ENCODE assay signal across 19 cellular contexts in the genomic region with DNA sequence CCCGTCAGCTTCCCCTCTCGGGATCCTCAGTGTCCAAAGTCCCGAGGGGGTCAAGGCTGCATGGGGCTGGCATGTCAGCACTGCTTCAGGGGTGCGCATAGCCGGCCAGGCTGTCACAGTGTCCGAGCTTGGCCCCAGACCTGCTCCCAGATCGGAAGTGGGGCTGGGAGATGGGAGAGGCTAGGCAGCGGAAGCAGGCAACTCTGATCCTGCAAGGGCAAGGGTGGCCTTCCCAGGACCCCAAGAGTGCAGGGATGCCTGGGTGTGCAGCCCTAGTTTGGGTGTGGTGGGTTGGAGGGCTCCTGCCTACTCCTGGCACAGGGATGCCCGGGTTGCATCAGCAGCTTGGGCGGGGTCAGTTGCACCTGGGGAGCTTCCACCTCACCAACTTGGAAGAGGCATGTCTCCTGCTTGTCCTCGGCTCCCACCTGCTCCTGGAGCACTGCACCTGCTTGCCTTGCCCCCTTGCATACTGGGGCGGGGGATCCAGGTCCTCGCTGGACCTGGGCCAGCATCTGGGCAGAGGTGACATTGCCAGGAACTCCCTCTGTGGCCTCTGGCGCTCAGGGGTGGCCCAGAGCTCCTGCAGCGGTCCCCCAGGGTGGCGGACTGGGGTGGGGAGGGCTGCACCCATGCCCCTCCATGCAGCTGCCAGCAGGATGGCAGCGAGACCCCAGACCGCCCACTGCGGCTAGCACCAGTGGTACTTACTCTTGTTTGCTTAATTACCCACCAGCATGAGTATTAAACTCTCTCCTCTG. TPM values are rescaled to one million over a fixed set of nuclear protein-coding genes. Genes with fewer than 3 reads are reported as not detected.
A peak's percentile ranks its signal among the peaks of the same experiment; 100 is the strongest.
DNase-seq lines count a peak whose midpoint lies in the region; ATAC-seq and TF ChIP-seq lines count a peak whose summit lies in the region.
"Had no signal": no experiment of that assay in that cellular context is flagged by ENCODE, and none has a peak within 500 bp of the region (broad histone marks: within the 10 kb centered on the region; RNA-seq: fewer than 3 reads in every experiment).

No MANE protein-coding gene starts in this region.

- no peaks in the 10 kb centered on the region for H3K4me1 ChIP-seq in uterus
- H3K4me1 ChIP-seq: BLaER1 treated with 17β-estradiol and CSF1 and Interleukin-3, amounts not matched to agents 10 nM and 100 nM; HAP-1 had no signal

- H3K4me1 Mint-ChIP-seq in stimulated activated naive CD8-positive, alpha-beta T cell treated with anti-CD3 and anti-CD28 coated beads, Interleukin-15, amount 100 ng/mL, for 72 hours = no peaks in the 10 kb centered on the region
- H3K4me1 Mint-ChIP-seq in chondrocyte (ENCODE audit: low read depth) = no peaks in the 10 kb centered on the region
- H3K4me1 Mint-ChIP-seq: B cell had no signal

- H3K4me3 Mint-ChIP-seq in stimulated activated naive CD8-positive, alpha-beta T cell treated with anti-CD3 and anti-CD28 coated beads, Interleukin-15, amount 100 ng/mL, for 72 hours = no peak overlapping the region
- no peak overlapping the region for H3K4me3 Mint-ChIP-seq in chondrocyte (ENCODE audit: unreplicated experiment)
- H3K4me3 Mint-ChIP-seq: B cell; CD8-positive, alpha-beta T cell had no signal

- no peak for DNase-seq in stimulated activated naive CD8-positive, alpha-beta T cell treated with anti-CD3 and anti-CD28 coated beads, Interleukin-15, amount 100 ng/mL, for 72 hours
- no peak for DNase-seq in stimulated activated naive CD8-positive, alpha-beta T cell treated with anti-CD3 and anti-CD28 coated beads, Interleukin-15, Interleukin-2, amounts not matched to agents 100 U/mL and 50 U/mL, for 24 hours
- DNase-seq in chondrocyte (ENCODE audit: low spot score) (peak; percentile 82), sciatic nerve (ENCODE audit: low spot score) (no peak), uterus (no peak), SW 1271 (lab: John Stamatoyannopoulos, UW) (no peak)
- DNase-seq: Calu3; CD8-positive, alpha-beta T cell; DMS 273 treated with DMSO at 0.1 percent for 48 hours; DMS53; DND-41; EL; GM23248 had no signal

- TF ChIP-seq POLR2A in uterus (IDR thresholded peaks at IDR 0.05) = no peak

- no peaks in the 10 kb centered on the region for H3K27me3 Mint-ChIP-seq in stimulated activated naive CD8-positive, alpha-beta T cell treated with anti-CD3 and anti-CD28 coated beads, Interleukin-15, amount 100 ng/mL, for 72 hours
- H3K27me3 Mint-ChIP-seq in chondrocyte (ENCODE audit: low read depth) = peaks cover 25% of the 10 kb centered on the region
- H3K27me3 Mint-ChIP-seq: B cell had no signal

- TF ChIP-seq CTCF in chondrocyte (IDR thresholded peaks at IDR 0.05) = no peak
- TF ChIP-seq CTCF in uterus (IDR thresholded peaks at IDR 0.05) = no peak

- peak; percentile 15 for ATAC-seq in stimulated activated naive CD8-positive, alpha-beta T cell treated with anti-CD3 and anti-CD28 coated beads, Interleukin-15, amount 100 ng/mL, for 72 hours
- no peak for ATAC-seq in stimulated activated naive CD8-positive, alpha-beta T cell treated with anti-CD3 and anti-CD28 coated beads, Interleukin-15, Interleukin-2, amounts not matched to agents 100 U/mL and 50 U/mL, for 24 hours
- ATAC-seq in sciatic nerve (peak; percentile 32), GM21619 (IDR thresholded peaks at IDR 0.05; ENCODE audit: unreplicated experiment) (no peak)
- ATAC-seq: CD8-positive, alpha-beta T cell; GM12878; HepG2 had no signal

- no peaks in the 10 kb centered on the region for H3K9me3 ChIP-seq in uterus
- H3K9me3 ChIP-seq: BLaER1 treated with 17β-estradiol and CSF1 and Interleukin-3, amounts not matched to agents 10 nM and 100 nM; HAP-1 had no signal

- no peaks in the 10 kb centered on the region for H3K36me3 Mint-ChIP-seq in chondrocyte (ENCODE audit: low read depth)
- H3K36me3 Mint-ChIP-seq: CD8-positive, alpha-beta T cell had no signal

- no peaks in the 10 kb centered on the region for H3K36me3 ChIP-seq in uterus
- H3K36me3 ChIP-seq: BLaER1 treated with 17β-estradiol and CSF1 and Interleukin-3, amounts not matched to agents 10 nM and 100 nM; HAP-1 had no signal

- H3K27me3 ChIP-seq in uterus = no peaks in the 10 kb centered on the region
- H3K27me3 ChIP-seq: BLaER1 treated with 17β-estradiol and CSF1 and Interleukin-3, amounts not matched to agents 10 nM and 100 nM had no signal

- no peak overlapping the region for H3K27ac ChIP-seq in uterus
- H3K27ac ChIP-seq: BLaER1 treated with 17β-estradiol and CSF1 and Interleukin-3, amounts not matched to agents 10 nM and 100 nM; GM23248 had no signal

- intact Hi-C loops in sciatic nerve (cut with DNase I) (no loop called here), uterus (cut with DNase I; ENCODE audit: low total_unique reads) (no loop called here)

- H3K27ac Mint-ChIP-seq in stimulated activated naive CD8-positive, alpha-beta T cell treated with anti-CD3 and anti-CD28 coated beads, Interleukin-15, amount 100 ng/mL, for 72 hours = no peak overlapping the region
- H3K27ac Mint-ChIP-seq in chondrocyte (ENCODE audit: unreplicated experiment) = no peak overlapping the region
- H3K27ac Mint-ChIP-seq: B cell; CD8-positive, alpha-beta T cell had no signal

- H3K4me3 ChIP-seq in uterus = no peak overlapping the region
- H3K4me3 ChIP-seq: BLaER1 treated with 17β-estradiol and CSF1 and Interleukin-3, amounts not matched to agents 10 nM and 100 nM; GM12878; GM23248; HAP-1 had no signal

- no peaks in the 10 kb centered on the region for H3K9me3 Mint-ChIP-seq in stimulated activated naive CD8-positive, alpha-beta T cell treated with anti-CD3 and anti-CD28 coated beads, Interleukin-15, amount 100 ng/mL, for 72 hours
- no peaks in the 10 kb centered on the region for H3K9me3 Mint-ChIP-seq in chondrocyte (ENCODE audit: low read depth)
- H3K9me3 Mint-ChIP-seq: CD8-positive, alpha-beta T cell had no signal

RNA-seq across cellular contexts. Expression of a gene that starts 41.3 kb away (rescaled TPM):
- total RNA-seq in chondrocyte = 3.5 to 3.7 TPM in 2 of 3 replicates, not detected in the other
- not detected for total RNA-seq in sciatic nerve
- total RNA-seq in uterus = 10 to 100 TPM in 1 of 4 donors, not detected in 3; 17.1 TPM
- total RNA-seq: B cell; Calu3; CD8-positive, alpha-beta T cell; GM23248; HepG2 had no signal

Comparison
In these comparisons a context has a peak if more than half of its experiments do, and no peak if none do; other contexts are left out.
1. ATAC-seq: peak in stimulated activated naive CD8-positive, alpha-beta T cell treated with anti-CD3 and anti-CD28 coated beads, Interleukin-15, amount 100 ng/mL, for 72 hours (single experiment) and sciatic nerve (single experiment); none in stimulated activated naive CD8-positive, alpha-beta T cell treated with anti-CD3 and anti-CD28 coated beads, Interleukin-15, Interleukin-2, amounts not matched to agents 100 U/mL and 50 U/mL, for 24 hours (single experiment) and GM21619 (single experiment).